Comparison of ENCODE assay signal across 35 cellular contexts in genomic region chr13:24360106-24360505, GRCh38. TPM values are rescaled to one million over a fixed set of nuclear protein-coding genes. Genes with fewer than 3 reads are reported as not detected.
"Had no signal": no experiment of that assay in that cellular context is flagged by ENCODE, and none has a peak within 500 bp of the region (broad histone marks: within the 10 kb centered on the region; RNA-seq: fewer than 3 reads in every experiment).

No MANE protein-coding gene starts in this region.

- ATAC-seq: activated naive CD8-positive, alpha-beta T cell treated with anti-CD3 and anti-CD28 coated beads, Interleukin-2, amount 50 U/mL, for 24 hours; activated T-cell treated with anti-CD3 and anti-CD28 coated beads, Interleukin-2, amount 50 U/mL, for 4 hours; activated T-helper 17 cell treated with anti-CD3 and anti-CD28 coated beads, Interleukin-2, amount 50 U/mL, for 72 hours; effector memory CD8-positive, alpha-beta T cell; gastroesophageal sphincter had no signal

- H3K36me3 ChIP-seq: adrenal gland, breast epithelium, esophagus squamous epithelium, gastroesophageal sphincter had no signal

- H3K27me3 ChIP-seq: adrenal gland, breast epithelium, esophagus squamous epithelium, gastroesophageal sphincter had no signal

- H3K4me3 ChIP-seq: adrenal gland, breast epithelium, esophagus squamous epithelium, gastroesophageal sphincter had no signal

- FAIRE-seq: TTC549 had no signal

- DNase-seq: activated CD4-positive, alpha-beta memory T cell treated with anti-CD3 and anti-CD28 coated beads, Interleukin-2, amount 10 ng/mL, durations not matched to agents 7 days and 5 days; activated CD4-positive, alpha-beta T cell treated with anti-CD3 and anti-CD28 coated beads for 1 hour; activated CD4-positive, alpha-beta T cell treated with anti-CD3 and anti-CD28 coated beads for 4 hours; activated CD4-positive, alpha-beta T cell treated with anti-CD3 and anti-CD28 coated beads, Interleukin-2, amount 10 ng/mL, durations not matched to agents 7 days and 5 days; activated CD4-positive, alpha-beta T cell treated with anti-CD3 and anti-CD28 coated beads, Interleukin-2, amount 50 U/mL, for 4 hours; activated CD8-positive, alpha-beta memory T cell treated with anti-CD3 and anti-CD28 coated beads, Interleukin-2, amount 50 U/mL, for 48 hours; activated effector memory CD4-positive, alpha-beta T cell treated with Interleukin-2 at 50 U/mL for 16 hours; activated gamma-delta T cell treated with Interleukin-2 at 50 U/mL for 16 hours; activated naive CD4-positive, alpha-beta T cell treated with Interleukin-2 at 50 U/mL for 16 hours; activated naive CD8-positive, alpha-beta T cell treated with anti-CD3 and anti-CD28 coated beads for 36 hours; activated naive CD8-positive, alpha-beta T cell treated with anti-CD3 and anti-CD28 coated beads, Interleukin-2, amount 50 U/mL, for 24 hours; activated T-cell treated with anti-CD3 and anti-CD28 coated beads for 4 hours; activated T-cell treated with anti-CD3 and anti-CD28 coated beads, Interleukin-2, amount 50 U/mL, for 4 hours; adrenal gland; amygdala; aorta; cortex of kidney; dermis blood vessel endothelial cell; effector CD4-positive, alpha-beta T cell; effector memory CD8-positive, alpha-beta T cell; erythroblast; esophagus squamous epithelium; foreskin melanocyte; T-helper 2 cell had no signal

- H3K4me1 ChIP-seq: adrenal gland, breast epithelium, esophagus squamous epithelium, gastroesophageal sphincter had no signal

- H3K9me3 ChIP-seq: adrenal gland, breast epithelium, esophagus squamous epithelium, gastroesophageal sphincter had no signal

- H3K27ac ChIP-seq: adrenal gland, breast epithelium, esophagus squamous epithelium, gastroesophageal sphincter, VCaP had no signal

RNA-seq across cellular contexts. Expression of gene C1QTNF9, which starts 50.7 kb away (rescaled TPM):
- total RNA-seq: activated CD4-positive, alpha-beta memory T cell treated with anti-CD3 and anti-CD28 coated beads, Interleukin-2, amount 10 ng/mL, durations not matched to agents 7 days and 5 days; activated naive CD8-positive, alpha-beta T cell treated with anti-CD3 and anti-CD28 coated beads for 36 hours; activated T-cell treated with anti-CD3 and anti-CD28 coated beads, Interleukin-2, amount 50 U/mL, for 4 hours; activated T-helper 17 cell treated with anti-CD3 and anti-CD28 coated beads, Interleukin-2, amount 50 U/mL, for 72 hours; cerebellum; dermis blood vessel endothelial cell; esophagus squamous epithelium; fibroblast of lung; fibroblast of villous mesenchyme; glomerular endothelial cell; T-helper 1 cell treated with Interleukin-12 subunit alpha and Interleukin-12 subunit beta and Interleukin-4 antibody, amounts not matched to agents 30 ng/mL and 1 ng/mL, for 36 hours; WTC11 had no signal
